Comparison of ENCODE assay signal across 8 cellular contexts in the genomic region with DNA sequence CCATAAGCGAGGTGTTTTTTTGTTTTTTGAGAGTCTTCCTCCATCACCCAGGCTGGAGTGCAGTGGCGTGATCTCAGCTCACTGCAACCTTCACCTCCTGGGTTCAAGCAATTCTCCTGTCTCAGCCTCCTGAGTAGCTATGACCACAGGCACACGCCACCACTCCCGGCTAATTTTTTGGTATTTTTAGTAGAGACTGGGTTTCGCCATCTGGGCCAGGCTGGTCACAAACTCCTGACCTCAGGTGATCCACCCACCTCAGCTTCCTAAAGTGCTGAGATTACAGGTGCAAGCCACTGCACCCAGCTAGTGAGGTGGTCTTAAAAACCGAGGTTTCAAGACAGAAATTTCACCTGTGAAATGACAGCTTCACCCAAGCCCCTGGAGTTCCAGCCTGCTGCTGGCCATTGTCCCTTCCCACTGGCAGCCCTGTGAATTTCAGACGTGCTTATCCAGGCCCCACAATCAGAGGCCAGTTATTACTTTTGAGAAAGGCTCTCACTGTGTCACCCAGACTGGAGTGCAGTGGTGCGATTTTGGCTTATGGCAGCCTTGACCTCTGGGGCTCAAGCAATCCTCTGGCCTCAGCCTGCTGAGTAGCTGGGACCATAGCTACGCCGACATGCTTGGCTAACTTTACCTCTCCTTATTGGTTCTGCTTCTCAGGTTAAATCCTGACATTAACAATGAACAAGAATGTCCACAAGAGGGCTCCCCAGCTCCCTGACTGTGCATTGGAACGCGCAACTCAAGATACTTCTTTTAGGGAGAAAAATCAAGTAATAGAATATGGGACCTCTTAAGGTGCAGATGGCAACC. TPM values are rescaled to one million over a fixed set of nuclear protein-coding genes. Genes with fewer than 3 reads are reported as not detected.
A peak's percentile ranks its signal among the peaks of the same experiment; 100 is the strongest.
DNase-seq lines count a peak whose midpoint lies in the region; ATAC-seq and TF ChIP-seq lines count a peak whose summit lies in the region.

No MANE protein-coding gene starts in this region.

- ATAC-seq in esophagus mucosa, result peak; percentile 15

- peak; percentile 67 for TF ChIP-seq RAD21 in neural cell (conservative IDR thresholded peaks at IDR 0.05)

- no peaks in the 10 kb centered on the region for H3K9me3 Mint-ChIP-seq in activated CD4-positive, alpha-beta T cell treated with anti-CD3 and anti-CD28 coated beads, Interleukin-2, amount 10 ng/mL, durations not matched to agents 24 days and 14 days

- H3K4me1 Mint-ChIP-seq in activated CD4-positive, alpha-beta T cell treated with anti-CD3 and anti-CD28 coated beads, Interleukin-2, amount 10 ng/mL, durations not matched to agents 24 days and 14 days, result peaks cover 31% of the 10 kb centered on the region

- H4K20me1 ChIP-seq in neural cell (ENCODE audit: insufficient read depth), result no peaks in the 10 kb centered on the region

- H3K27me3 ChIP-seq in neural cell (ENCODE audit: insufficient read depth, low read depth, low read length) (no peaks in the 10 kb centered on the region), MG63 (no peaks in the 10 kb centered on the region; the same call in 1 of the 2 replicates)

- H3K36me3 ChIP-seq in neural cell (ENCODE audit: insufficient read depth, low read length) (no peaks in the 10 kb centered on the region), MG63 (peaks cover 73% of the 10 kb centered on the region)

- H3K4me2 ChIP-seq in neural cell (ENCODE audit: low read length), result no peak overlapping the region

- H3K9me2 ChIP-seq in neural cell (ENCODE audit: insufficient read depth, low read length), result no peaks in the 10 kb centered on the region

- H2AFZ ChIP-seq in neural cell (ENCODE audit: low read depth, low read length), result no peak overlapping the region

- H3K4me3 Mint-ChIP-seq in activated CD4-positive, alpha-beta T cell treated with anti-CD3 and anti-CD28 coated beads, Interleukin-2, amount 10 ng/mL, durations not matched to agents 24 days and 14 days, result no peak overlapping the region

- H3K4me3 ChIP-seq in neural cell (ENCODE audit: low read length), result no peak overlapping the region
- no peak overlapping the region for H3K4me3 ChIP-seq in MG63

- H3K27ac Mint-ChIP-seq in activated CD4-positive, alpha-beta T cell treated with anti-CD3 and anti-CD28 coated beads, Interleukin-2, amount 10 ng/mL, durations not matched to agents 24 days and 14 days, result peak overlapping the region; percentile 77

- no peaks in the 10 kb centered on the region for H3F3A ChIP-seq in neural cell (ENCODE audit: insufficient read depth, low read length, poor library complexity, severe bottlenecking)

- no peak for TF ChIP-seq EP300 in neural cell (conservative IDR thresholded peaks at IDR 0.05; ENCODE audit: poor library complexity, severe bottlenecking)

- no peak overlapping the region for H3K27ac ChIP-seq in 22Rv1
- no peak overlapping the region for H3K27ac ChIP-seq in neural cell (ENCODE audit: low read length)

- H3K36me3 Mint-ChIP-seq in activated CD4-positive, alpha-beta T cell treated with anti-CD3 and anti-CD28 coated beads, Interleukin-2, amount 10 ng/mL, durations not matched to agents 24 days and 14 days (ENCODE audit: low read depth), result peaks cover 71% of the 10 kb centered on the region

- no peaks in the 10 kb centered on the region for H3K9me3 ChIP-seq in neural cell (ENCODE audit: low read length)
- H3K9me3 ChIP-seq in MG63, result no peaks in the 10 kb centered on the region

- intact Hi-C loops in activated CD4-positive, alpha-beta T cell treated with anti-CD3 and anti-CD28 coated beads, Interleukin-2, amount 10 ng/mL, durations not matched to agents 24 days and 14 days (cut with micrococcal nuclease), result loop anchor here (2.0 to 5.0 kb wide), 2 partner anchors 14 to 42 kb away; partner anchors contain the start of gene RERE

- H3K27me3 Mint-ChIP-seq in activated CD4-positive, alpha-beta T cell treated with anti-CD3 and anti-CD28 coated beads, Interleukin-2, amount 10 ng/mL, durations not matched to agents 24 days and 14 days, result no peaks in the 10 kb centered on the region

- DNase-seq in GDM1 (lab: John Stamatoyannopoulos, UW) (peak; percentile 36), NCI-H2171 (lab: John Stamatoyannopoulos, UW) (peak; percentile 18), KG1 (lab: John Stamatoyannopoulos, UW) (no peak), MG63 (no peak)
- peak; percentile 85 for DNase-seq in activated CD4-positive, alpha-beta T cell treated with anti-CD3 and anti-CD28 coated beads, Interleukin-2, amount 10 ng/mL, durations not matched to agents 24 days and 14 days

- H3K79me2 ChIP-seq in neural cell (replicated peaks; ENCODE audit: insufficient read depth, low read length), result no peaks in the 10 kb centered on the region

- TF ChIP-seq CTCF in 22Rv1 (IDR thresholded peaks at IDR 0.05) (peak; percentile 84), neural cell (IDR thresholded peaks at IDR 0.05; ENCODE audit: poor library complexity, severe bottlenecking) (peak; percentile 75)

- no peak overlapping the region for H3K9ac ChIP-seq in neural cell (ENCODE audit: low read length)

TF ChIP-seq in neural cell, 6 proteins besides CTCF, POLR2A, EP300 and RAD21:
- TF ChIP-seq REST (IDR thresholded peaks at IDR 0.05; ENCODE audit: borderline replicate concordance) (no peak), SMC3 (conservative IDR thresholded peaks at IDR 0.05; ENCODE audit: poor library complexity) (peak; percentile 81)

RNA-seq across cellular contexts. Expression of gene ENO1, which starts 19.4 kb away (rescaled TPM):
- 3,899 and 3,999 TPM in 2 replicates for total RNA-seq in activated CD4-positive, alpha-beta T cell treated with anti-CD3 and anti-CD28 coated beads, Interleukin-2, amount 10 ng/mL, durations not matched to agents 24 days and 14 days
- 1,388 TPM for total RNA-seq in esophagus mucosa
- 199 and 260 TPM in 2 replicates for polyA plus RNA-seq in neural cell
- 206 and 231 TPM in 2 replicates for polyA minus RNA-seq in neural cell
- total RNA-seq in MG63 (2014; rRNA removed; shearing (Covaris generic); ENCODE audit: low replicate concordance), result 2,801 and 3,884 TPM in 2 replicates

RNA-seq across cellular contexts. Expression of gene RERE, which starts 41.7 kb away (rescaled TPM):
- total RNA-seq in activated CD4-positive, alpha-beta T cell treated with anti-CD3 and anti-CD28 coated beads, Interleukin-2, amount 10 ng/mL, durations not matched to agents 24 days and 14 days, result 69.3 and 85.6 TPM in 2 replicates
- total RNA-seq in esophagus mucosa, result 33.0 TPM
- 21.0 and 56.1 TPM in 2 replicates for polyA plus RNA-seq in neural cell
- polyA minus RNA-seq in neural cell, result 736 and 1,031 TPM in 2 replicates
- total RNA-seq in MG63 (2014; rRNA removed; shearing (Covaris generic); ENCODE audit: low replicate concordance), result 1.5 and 7.2 TPM in 2 replicates

Comparison
In these comparisons a context has a peak if more than half of its experiments do, and no peak if none do; other contexts are left out.
1. DNase-seq: peak in GDM1 (single experiment), NCI-H2171 (single experiment) and activated CD4-positive, alpha-beta T cell treated with anti-CD3 and anti-CD28 coated beads, Interleukin-2, amount 10 ng/mL, durations not matched to agents 24 days and 14 days (single experiment); none in KG1 (single experiment) and MG63 (single experiment).